Comparison of ENCODE assay signal across 1 cellular context in genomic region chr2:66070717-66071602, GRCh38.
A peak's percentile ranks its signal among the peaks of the same experiment; 100 is the strongest.
TF ChIP-seq lines count a peak whose summit lies in the region.

No MANE protein-coding gene starts in this region.

TF ChIP-seq in HEK293, 187 proteins besides CTCF, POLR2A, EP300 and RAD21 (continued from another document):
- TF ChIP-seq ZNF704 (tag by site-specific recombination; IDR thresholded peaks at IDR 0.05): no peak
- no peak for TF ChIP-seq ZNF76 (tag by site-specific recombination; IDR thresholded peaks at IDR 0.05; ENCODE audit: borderline replicate concordance, low read depth)
- no peak for TF ChIP-seq ZNF202 (tag by site-specific recombination; IDR thresholded peaks at IDR 0.05; ENCODE audit: borderline replicate concordance)
- peak; percentile 18; the same call in 1 of the 2 replicates for TF ChIP-seq GFI1B (tag by site-specific recombination; IDR thresholded peaks at IDR 0.05)
- peak; percentile 37; the same call in 1 of the 2 replicates for TF ChIP-seq PRDM10 (tag by site-specific recombination; IDR thresholded peaks at IDR 0.05)
- no peak for TF ChIP-seq PRDM2 (tag by site-specific recombination; IDR thresholded peaks at IDR 0.05; ENCODE audit: borderline replicate concordance)
- no peak for TF ChIP-seq ZNF549 (tag by site-specific recombination; IDR thresholded peaks at IDR 0.05)
- no peak for TF ChIP-seq ZNF510 (tag by site-specific recombination; IDR thresholded peaks at IDR 0.05; ENCODE audit: insufficient replicate concordance)
- TF ChIP-seq KLF10 (tag by site-specific recombination; IDR thresholded peaks at IDR 0.05): peak; percentile 40
- TF ChIP-seq ZNF560 (tag by site-specific recombination; IDR thresholded peaks at IDR 0.05; ENCODE audit: borderline replicate concordance): no peak
- TF ChIP-seq WT1 (tag by site-specific recombination; IDR thresholded peaks at IDR 0.05): peak; percentile 45; the same call in 1 of the 2 replicates
- TF ChIP-seq MEIS1 (CRISPR knock-in tag; IDR thresholded peaks at IDR 0.05; ENCODE audit: borderline replicate concordance): no peak
- TF ChIP-seq ZNF311 (tag by site-specific recombination; IDR thresholded peaks at IDR 0.05; ENCODE audit: borderline replicate concordance): no peak
- no peak for TF ChIP-seq ZIC2 (tag by site-specific recombination; IDR thresholded peaks at IDR 0.05)
- no peak for TF ChIP-seq SCRT1 (tag by site-specific recombination; IDR thresholded peaks at IDR 0.05; ENCODE audit: borderline replicate concordance)
- TF ChIP-seq SP2 (tag by site-specific recombination; IDR thresholded peaks at IDR 0.05): no peak
- no peak for TF ChIP-seq ZNF791 (tag by site-specific recombination; IDR thresholded peaks at IDR 0.05)
- TF ChIP-seq ZBTB6 (tag by site-specific recombination; IDR thresholded peaks at IDR 0.05): no peak
- TF ChIP-seq ZNF114 (tag by site-specific recombination; IDR thresholded peaks at IDR 0.05): no peak
- no peak for TF ChIP-seq KLF9 (tag by site-specific recombination; IDR thresholded peaks at IDR 0.05; ENCODE audit: low read depth)
- no peak for TF ChIP-seq ZNF747 (tag by site-specific recombination; IDR thresholded peaks at IDR 0.05)
- no peak for TF ChIP-seq ZNF585B (tag by site-specific recombination; IDR thresholded peaks at IDR 0.05)
- TF ChIP-seq ZNF394 (tag by site-specific recombination; IDR thresholded peaks at IDR 0.05; ENCODE audit: borderline replicate concordance): 0 out of 2 replicates have a peak, but pooled peaks have one; percentile 16
- no peak for TF ChIP-seq ZNF596 (tag by site-specific recombination; IDR thresholded peaks at IDR 0.05)
- TF ChIP-seq KLF8 (tag by site-specific recombination; IDR thresholded peaks at IDR 0.05): peak; percentile 29; the same call in 1 of the 2 replicates
- peak; percentile 76 for TF ChIP-seq ZNF629 (tag by site-specific recombination; IDR thresholded peaks at IDR 0.05)
- no peak for TF ChIP-seq GLIS2 (tag by site-specific recombination; IDR thresholded peaks at IDR 0.05)
- TF ChIP-seq ZNF169 (tag by site-specific recombination; IDR thresholded peaks at IDR 0.05): no peak
- TF ChIP-seq ZNF518A (tag by site-specific recombination; conservative IDR thresholded peaks at IDR 0.05; ENCODE audit: low read depth): no peak
- no peak for TF ChIP-seq ZNF621 (tag by site-specific recombination; IDR thresholded peaks at IDR 0.05)
- TF ChIP-seq ZNF600 (tag by site-specific recombination; IDR thresholded peaks at IDR 0.05): no peak
- no peak for TF ChIP-seq ZNF776 (tag by site-specific recombination; IDR thresholded peaks at IDR 0.05; ENCODE audit: borderline replicate concordance)
- no peak; the same call in 1 of the 2 replicates for TF ChIP-seq ZNF449 (tag by site-specific recombination; IDR thresholded peaks at IDR 0.05)
- no peak for TF ChIP-seq ZNF777 (tag by site-specific recombination; IDR thresholded peaks at IDR 0.05; ENCODE audit: borderline replicate concordance)
- TF ChIP-seq ZSCAN4 (tag by site-specific recombination; IDR thresholded peaks at IDR 0.05): 0 out of 2 replicates have a peak, but pooled peaks have one; percentile 15
- TF ChIP-seq SCRT2 (tag by site-specific recombination; IDR thresholded peaks at IDR 0.05): no peak
- TF ChIP-seq YY2 (tag by site-specific recombination; IDR thresholded peaks at IDR 0.05): no peak
